9 cellular contexts compared by ENCODE assay signal in the genomic region with DNA sequence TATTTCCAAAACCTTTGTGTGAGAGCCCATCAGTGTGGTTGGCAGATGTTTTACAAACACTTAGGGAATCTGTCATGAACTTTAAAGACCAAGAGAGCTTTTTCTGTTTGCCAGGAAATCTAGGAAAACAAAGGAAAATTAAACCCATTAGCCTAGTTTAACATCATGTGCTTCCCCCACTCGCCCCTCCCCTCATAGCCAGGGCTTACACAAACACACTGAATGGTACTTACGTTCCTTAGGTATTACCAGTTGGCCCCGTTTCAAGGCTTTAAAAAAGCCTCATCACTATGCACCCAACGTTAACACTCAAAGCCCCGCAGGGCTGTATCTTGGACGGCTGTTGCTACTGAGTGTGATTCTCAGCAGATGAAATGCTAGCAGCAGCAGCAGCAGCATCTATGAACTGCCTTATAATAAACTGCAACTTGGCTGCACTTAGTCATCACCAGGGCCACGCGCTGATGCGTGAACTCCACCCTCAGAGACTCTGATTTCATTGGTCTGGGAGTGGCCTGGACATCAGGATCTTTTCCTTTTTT. TPM values are rescaled to one million over a fixed set of nuclear protein-coding genes. Genes with fewer than 3 reads are reported as not detected.
A peak's percentile ranks its signal among the peaks of the same experiment; 100 is the strongest.
DNase-seq lines count a peak whose midpoint lies in the region; ATAC-seq and TF ChIP-seq lines count a peak whose summit lies in the region.
"Had no signal": no experiment of that assay in that cellular context is flagged by ENCODE, and none has a peak within 500 bp of the region (broad histone marks: within the 10 kb centered on the region; RNA-seq: fewer than 3 reads in every experiment).

No MANE protein-coding gene starts in this region.

- H3K9ac ChIP-seq in HCT116 (ENCODE audit: low read length): no peak overlapping the region

- H3K9me2 ChIP-seq in HCT116 (ENCODE audit: insufficient read depth): no peaks in the 10 kb centered on the region

- no TSS peak for BruUV-seq in HCT116 (replicated peaks; lab: Mats Ljungman, UMichigan)

- no peaks in the 10 kb centered on the region for H3K27me3 ChIP-seq in HCT116 (ENCODE audit: insufficient read depth, low read length)

- no peaks in the 10 kb centered on the region for H3K36me3 ChIP-seq in HCT116 (ENCODE audit: control insufficient read depth in 1 of 2, insufficient read depth in 2 of 2, low read length in 2 of 2)

- no peak overlapping the region for H3K27ac ChIP-seq in HCT116 (ENCODE audit: low read depth, low read length)

- no peak for TF ChIP-seq CTCF in HCT116 (IDR thresholded peaks at IDR 0.05 in 2 of 3, conservative IDR thresholded peaks at IDR 0.05 in 1 of 3; ENCODE audit: borderline replicate concordance in 1 of 3, insufficient read depth in 1 of 3, low read depth in 2 of 3, low read length in 2 of 3)

- POLR2A ChIA-PET in HCT116 (lab: Charles Lee): no interaction called here

- H4K20me1 ChIP-seq in HCT116 (ENCODE audit: insufficient read depth): no peaks in the 10 kb centered on the region

- CTCF ChIA-PET in HCT116 (lab: Charles Lee): no interaction called here

- intact Hi-C loops in HCT116 (cut with micrococcal nuclease): no loop called here

- H3K79me2 ChIP-seq in HCT116 (ENCODE audit: insufficient read depth, low read length): no peaks in the 10 kb centered on the region

- peak; percentile 79 for DNase-seq in COLO668 (lab: John Stamatoyannopoulos, UW; ENCODE audit: unreplicated experiment)
- peak; percentile 18 for DNase-seq in HCT116 (ENCODE audit: low read depth, low spot score)
- peak; percentile 100 for DNase-seq in NCI-H748 (lab: John Stamatoyannopoulos, UW; ENCODE audit: unreplicated experiment)
- peak; percentile 53 for DNase-seq in central memory CD4-positive, alpha-beta T cell
- DNase-seq in myocyte (ENCODE audit: low read depth): peak; percentile 68

- peak overlapping the region; percentile 73 for H3K4me2 ChIP-seq in HCT116 (ENCODE audit: low read length)

- no peak for TF ChIP-seq RAD21 in HCT116 (IDR thresholded peaks at IDR 0.05; ENCODE audit: low read depth)

- peak overlapping the region; percentile 88 for H2AFZ ChIP-seq in HCT116 (ENCODE audit: low read depth, low read length, poor library complexity, severe bottlenecking)

- H3K9me3 ChIP-seq in HCT116 (ENCODE audit: control insufficient read depth in 1 of 2, insufficient read depth in 1 of 2, low read depth in 1 of 2, low read length in 2 of 2): no peaks in the 10 kb centered on the region

- TF ChIP-seq POLR2A in HCT116 (IDR thresholded peaks at IDR 0.05; ENCODE audit: borderline replicate concordance, extremely low read depth, insufficient read depth, insufficient read length): no peak

- RAD21 ChIA-PET in HCT116 (lab: Charles Lee; ENCODE audit: low non-redundant PET in 1 of 2, low total read pairs in 2 of 2, uncharacterized antibody in 2 of 2, unreplicated experiment in 2 of 2): no interaction called here

- H3K4me1 ChIP-seq in HCT116 (ENCODE audit: control insufficient read depth in 1 of 2, insufficient read depth in 2 of 2, low read length in 2 of 2): peaks cover 7 to 13% of the 10 kb centered on the region in 2 experiments; a peak in 3 of 4 replicates

- peak overlapping the region; percentile 12 to 27; a peak in 3 of 4 replicates for H3K4me3 ChIP-seq in HCT116 (replicated peaks in 1 of 2; ENCODE audit: low read depth in 1 of 2, low read length in 2 of 2)
- H3K4me3 ChIP-seq: K562 had no signal

- ATAC-seq in HCT116 (peak; percentile 92), HG03097 (IDR thresholded peaks at IDR 0.05; ENCODE audit: low FRiP score, unreplicated experiment) (no peak), HG03469 (IDR thresholded peaks at IDR 0.05; ENCODE audit: unreplicated experiment) (no peak), HG02763 (IDR thresholded peaks at IDR 0.05; ENCODE audit: unreplicated experiment) (no peak)
- ATAC-seq: K562 had no signal

TF ChIP-seq in HCT116, 20 proteins besides CTCF, POLR2A, EP300 and RAD21:
- TF ChIP-seq, protein P1, sequence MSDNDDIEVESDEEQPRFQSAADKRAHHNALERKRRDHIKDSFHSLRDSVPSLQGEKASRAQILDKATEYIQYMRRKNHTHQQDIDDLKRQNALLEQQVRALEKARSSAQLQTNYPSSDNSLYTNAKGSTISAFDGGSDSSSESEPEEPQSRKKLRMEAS (IDR thresholded peaks at IDR 0.05): peak; percentile 64; the same call in 1 of the 2 replicates
- TF ChIP-seq SIN3A (IDR thresholded peaks at IDR 0.05; ENCODE audit: low read depth): no peak

RNA-seq across cellular contexts. Expression of a gene that starts 20.1 kb away (rescaled TPM):
- 24.8 TPM for total RNA-seq in HCT116 (2021; ENCODE audit: unreplicated experiment)
- polyA plus RNA-seq in HCT116 (2012): 10.2 and 11.7 TPM in 2 replicates
- 14.8 and 16.4 TPM in 2 replicates for total RNA-seq in myocyte
- polyA plus RNA-seq in myocyte (2012): 12.9 TPM

Comparison
In these comparisons a context has a peak if more than half of its experiments do, and no peak if none do; other contexts are left out.
1. DNase-seq: peak in every context shown above with its lines; median percentile 100 in NCI-H748; 79 in COLO668; 68 in myocyte; 53 in central memory CD4-positive, alpha-beta T cell; 18 in HCT116.